Comparison of ENCODE assay signal across 8 cellular contexts in genomic region chr19:11130824-11131455, GRCh38. TPM values are rescaled to one million over a fixed set of nuclear protein-coding genes. Genes with fewer than 3 reads are reported as not detected.
DNase-seq lines count a peak whose midpoint lies in the region; ATAC-seq and TF ChIP-seq lines count a peak whose summit lies in the region.

No MANE protein-coding gene starts in this region.

- no peak for TF ChIP-seq POLR2A in esophagus muscularis mucosa (IDR thresholded peaks at IDR 0.05; ENCODE audit: low read depth)

- ATAC-seq in natural killer cell (peak; percentile 77 to 81 (median 78)), GM18519 (IDR thresholded peaks at IDR 0.05; ENCODE audit: low FRiP score, unreplicated experiment) (no peak)

- TF ChIP-seq CTCF in HFFc6 (IDR thresholded peaks at IDR 0.05) (peak; percentile 90), esophagus muscularis mucosa (IDR thresholded peaks at IDR 0.05) (peak; percentile 89 to 95 (median 94)), natural killer cell (IDR thresholded peaks at IDR 0.05) (peak; percentile 71)

- no peaks in the 10 kb centered on the region for H3K9me3 Mint-ChIP-seq in HFFc6
- no peaks in the 10 kb centered on the region for H3K9me3 Mint-ChIP-seq in natural killer cell

- peaks cover 33 to 69% (median 49%) of the 10 kb centered on the region in 10 experiments for H3K4me1 ChIP-seq in BLaER1 treated with 17β-estradiol and CSF1 and Interleukin-3, amounts not matched to agents 10 nM and 100 nM
- H3K4me1 ChIP-seq in esophagus muscularis mucosa: peaks cover 8 to 34% (median 23%) of the 10 kb centered on the region in 4 donors

- DNase-seq in HFFc6: peak; percentile 56
- peak; percentile 95 for DNase-seq in OCI-M1 (lab: John Stamatoyannopoulos, UW)
- DNase-seq in activated T-cell treated with anti-CD3 and anti-CD28 coated beads, Interleukin-2, amount 50 U/mL, for 1 hour: peak; percentile 79
- DNase-seq in esophagus muscularis mucosa (ENCODE audit: extremely low spot score): peak; percentile 96
- peak; percentile 68 for DNase-seq in natural killer cell
- DNase-seq in stimulated activated naive CD4-positive, alpha-beta T cell (lab: John Stamatoyannopoulos, UW): peak; percentile 19 to 73 (median 59)

- H3K4me3 Mint-ChIP-seq in HFFc6 (no peak overlapping the region), natural killer cell (no peak overlapping the region)

- H3K27ac Mint-ChIP-seq in HFFc6 (peak overlapping the region; percentile 82), natural killer cell (peak overlapping the region; percentile 67 to 72)

- peak overlapping the region in 7 of 11 experiments; percentile 1 to 46 (median 33); a peak in 6 of 22 replicates for H3K27ac ChIP-seq in BLaER1 treated with 17β-estradiol and CSF1 and Interleukin-3, amounts not matched to agents 10 nM and 100 nM
- H3K27ac ChIP-seq in esophagus muscularis mucosa (replicated peaks in 1 of 4): peak overlapping the region; percentile 59 to 83 (median 74)

- peaks cover 13% of the 10 kb centered on the region for H3K4me1 Mint-ChIP-seq in HFFc6 (ENCODE audit: low read depth)
- H3K4me1 Mint-ChIP-seq in natural killer cell: peaks cover 7 to 10% of the 10 kb centered on the region in 2 donors

- H3K36me3 Mint-ChIP-seq in HFFc6 (ENCODE audit: low read depth) (peaks cover 30% of the 10 kb centered on the region; the same call in 1 of the 2 replicates), natural killer cell (no peaks in the 10 kb centered on the region)

- 62% methylated on average over 13 of the region's 19 CpGs for WGBS in esophagus muscularis mucosa

- H3K4me3 ChIP-seq in BLaER1 treated with 17β-estradiol and CSF1 and Interleukin-3, amounts not matched to agents 10 nM and 100 nM: no peak overlapping the region
- H3K4me3 ChIP-seq in esophagus muscularis mucosa: no peak overlapping the region

- peaks cover 3% of the 10 kb centered on the region for H3K27me3 Mint-ChIP-seq in HFFc6 (ENCODE audit: insufficient read depth)
- H3K27me3 Mint-ChIP-seq in natural killer cell (ENCODE audit: low read depth in 2 of 2): no peaks in the 10 kb centered on the region

- peaks cover 52 to 89% (median 80%) of the 10 kb centered on the region in 11 experiments for H3K36me3 ChIP-seq in BLaER1 treated with 17β-estradiol and CSF1 and Interleukin-3, amounts not matched to agents 10 nM and 100 nM
- H3K36me3 ChIP-seq in esophagus muscularis mucosa: peaks cover 26 to 72% (median 57%) of the 10 kb centered on the region in 4 donors

- intact Hi-C loops in esophagus muscularis mucosa (cut with DNase I) (loop anchor here (10.0 kb wide), 1 partner anchor 196 kb away; no protein-coding TSS in a partner anchor), natural killer cell (cut with micrococcal nuclease) (loop anchor here (1.0 to 5.0 kb wide), 2 partner anchors 95 to 194 kb away; no protein-coding TSS in a partner anchor)

- no peaks in the 10 kb centered on the region for H3K9me3 ChIP-seq in BLaER1 treated with 17β-estradiol and CSF1 and Interleukin-3, amounts not matched to agents 10 nM and 100 nM (replicated peaks in 1 of 11)
- no peaks in the 10 kb centered on the region for H3K9me3 ChIP-seq in esophagus muscularis mucosa

- H4K20me1 ChIP-seq in BLaER1 treated with 17β-estradiol and CSF1 and Interleukin-3, amounts not matched to agents 10 nM and 100 nM: peaks cover 0 to 94% (median 79%) of the 10 kb centered on the region in 11 experiments; a peak in 20 of 22 replicates

- no peaks in the 10 kb centered on the region; a peak in 1 of 22 replicates for H3K27me3 ChIP-seq in BLaER1 treated with 17β-estradiol and CSF1 and Interleukin-3, amounts not matched to agents 10 nM and 100 nM
- H3K27me3 ChIP-seq in esophagus muscularis mucosa: no peaks in the 10 kb centered on the region

- no peak for TF ChIP-seq EP300 in esophagus muscularis mucosa (IDR thresholded peaks at IDR 0.05)

- peak overlapping the region in 10 of 11 experiments; percentile 3 to 43 (median 30); a peak in 12 of 22 replicates for H3K4me2 ChIP-seq in BLaER1 treated with 17β-estradiol and CSF1 and Interleukin-3, amounts not matched to agents 10 nM and 100 nM

- H3K9ac ChIP-seq in BLaER1 treated with 17β-estradiol and CSF1 and Interleukin-3, amounts not matched to agents 10 nM and 100 nM: peak overlapping the region in 5 of 11 experiments; percentile 8 to 40 (median 31); a peak in 8 of 22 replicates

RNA-seq across cellular contexts. Expression of gene SPC24, which starts 24.6 kb away (rescaled TPM):
- 10 to 100 TPM; 21.0 to 54.6 (median 50.3) TPM for total RNA-seq in HFFc6 (2021; fragmentation: NEBNext Ultra II Directional; extraction: Animal tissue kit (Norgen Biotek cat#: 25700))
- total RNA-seq in esophagus muscularis mucosa (1 to 10 TPM; 1.4 to 6.6 (median 3.4) TPM), natural killer cell (1 to 10 TPM; 1.7 to 6.1 (median 4.1) TPM)

RNA-seq across cellular contexts. Expression of gene LDLR, which starts 41.7 kb away (rescaled TPM):
- 10 to 100 TPM; 22.8 to 34.3 (median 28.0) TPM for total RNA-seq in HFFc6 (2021; fragmentation: NEBNext Ultra II Directional; extraction: Animal tissue kit (Norgen Biotek cat#: 25700))
- total RNA-seq in esophagus muscularis mucosa (100 to 1,000 TPM in 1 of 4 donors, 10 to 100 TPM in 3; 14.2 to 258 (median 47.5) TPM), natural killer cell (100 to 1,000 TPM in 2 of 3 donors, 10 to 100 TPM in 1; 84.7 to 172 (median 112) TPM)
